ENCODE assay signal across 1 cellular context in the genomic region with DNA sequence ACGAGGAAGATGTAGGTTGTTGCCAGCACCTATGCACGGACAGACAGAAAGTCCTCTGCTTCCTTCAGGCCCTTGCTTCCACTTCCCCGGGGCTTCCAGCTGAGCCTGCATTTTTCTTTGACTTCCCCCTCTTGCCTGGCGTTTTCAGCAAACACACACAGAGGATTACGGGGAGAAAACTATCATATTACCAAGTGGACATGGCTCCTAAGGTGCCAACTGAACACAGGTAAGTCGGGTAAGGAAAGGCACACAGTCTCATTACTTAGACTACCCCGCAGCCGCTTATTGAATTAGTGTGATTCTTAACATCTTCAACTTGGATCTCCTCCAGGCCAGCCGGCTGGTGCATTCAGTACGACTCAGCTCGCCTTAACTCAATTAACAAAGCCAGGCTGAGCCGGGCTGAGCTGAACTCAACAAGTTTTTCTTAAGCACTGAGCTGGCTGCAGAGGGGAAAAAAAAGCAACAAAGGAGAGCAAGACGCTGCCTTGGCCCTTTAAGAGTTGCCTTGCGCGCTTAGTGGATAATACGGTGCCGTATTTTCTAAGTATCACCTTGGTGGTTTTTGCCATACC.
TF ChIP-seq lines count a peak whose summit lies in the region.

No MANE protein-coding gene starts in this region.

TF ChIP-seq in SK-N-SH, 30 proteins besides CTCF, POLR2A, EP300 and RAD21 (continued from another document):
- no peak for TF ChIP-seq USF2 (IDR thresholded peaks at IDR 0.05; ENCODE audit: borderline replicate concordance, low read depth, low read length)
- TF ChIP-seq TEAD4 (IDR thresholded peaks at IDR 0.05; ENCODE audit: borderline replicate concordance, insufficient read depth) = 0 out of 2 replicates have a peak, but pooled peaks have one; percentile 12
- TF ChIP-seq PBX3 (IDR thresholded peaks at IDR 0.05) = no peak; the same call in 1 of the 2 replicates
- peak; percentile 59 for TF ChIP-seq CHD2 (IDR thresholded peaks at IDR 0.05; ENCODE audit: low read length, partially characterized antibody)
- TF ChIP-seq POLR2AphosphoS5 (IDR thresholded peaks at IDR 0.05; ENCODE audit: low read depth, low read length) = no peak
- 0 out of 2 replicates have a peak, but pooled peaks have one; percentile 22 for TF ChIP-seq FOXJ3 (CRISPR knock-in tag; IDR thresholded peaks at IDR 0.05)
- TF ChIP-seq FOSL2 (IDR thresholded peaks at IDR 0.05; ENCODE audit: borderline replicate concordance, low read depth) = no peak
